Comparison of ENCODE assay signal across 20 cellular contexts in genomic region chrY:3041985-3042384, GRCh38.
DNase-seq lines count a peak whose midpoint lies in the region; ATAC-seq and TF ChIP-seq lines count a peak whose summit lies in the region.
"Had no signal": no experiment of that assay in that cellular context is flagged by ENCODE, and none has a peak within 500 bp of the region (broad histone marks: within the 10 kb centered on the region; RNA-seq: fewer than 3 reads in every experiment).

No MANE protein-coding gene starts in this region.

- no peaks in the 10 kb centered on the region for H3K9me3 ChIP-seq in neutrophil
- H3K9me3 ChIP-seq: A549; BLaER1 treated with 17β-estradiol and CSF1 and Interleukin-3, amounts not matched to agents 10 nM and 100 nM; SJSA1 had no signal

- H3K27me3 ChIP-seq in neutrophil, result no peaks in the 10 kb centered on the region
- H3K27me3 ChIP-seq: BLaER1 treated with 17β-estradiol and CSF1 and Interleukin-3, amounts not matched to agents 10 nM and 100 nM; SJSA1 had no signal

- no peak overlapping the region for H3K4me3 ChIP-seq in neutrophil (ENCODE audit: low read depth in 1 of 2, low read length in 1 of 2)
- H3K4me3 ChIP-seq: A549; BLaER1 treated with 17β-estradiol and CSF1 and Interleukin-3, amounts not matched to agents 10 nM and 100 nM; SJSA1 had no signal

- H3K27ac ChIP-seq in neutrophil, result peak overlapping the region; percentile 5
- H3K27ac ChIP-seq: A549; BLaER1 treated with 17β-estradiol and CSF1 and Interleukin-3, amounts not matched to agents 10 nM and 100 nM; SJSA1 had no signal

- ATAC-seq in GM19035 (IDR thresholded peaks at IDR 0.05; ENCODE audit: unreplicated experiment) (peak; percentile 69), HG02588 (IDR thresholded peaks at IDR 0.05; ENCODE audit: unreplicated experiment) (peak; percentile 54), HG02973 (IDR thresholded peaks at IDR 0.05; ENCODE audit: unreplicated experiment) (peak; percentile 63), HG02852 (IDR thresholded peaks at IDR 0.05; ENCODE audit: unreplicated experiment) (no peak)
- ATAC-seq: A549 had no signal

- no peak for DNase-seq in NCI-H1092 treated with DMSO at 0.1 percent for 48 hours (lab: John Stamatoyannopoulos, UW)
- DNase-seq in T-helper 2 cell, result no peak
- DNase-seq: AML-193; CD4-positive, alpha-beta T cell; KBM-7; NCI-H1417; NCI-H1694; NCI-H2081; NCI-H2227 treated with DMSO at 0.1 percent for 48 hours; NCI-H526 treated with DMSO at 0.1 percent for 48 hours; Right ventricle myocardium superior; RPMI8226 had no signal

- H3K36me3 ChIP-seq in neutrophil, result no peaks in the 10 kb centered on the region
- H3K36me3 ChIP-seq: BLaER1 treated with 17β-estradiol and CSF1 and Interleukin-3, amounts not matched to agents 10 nM and 100 nM; SJSA1 had no signal

- H3K4me1 ChIP-seq in neutrophil (ENCODE audit: control insufficient read depth in 1 of 2, insufficient read depth in 1 of 2, low read depth in 1 of 2, low read length in 1 of 2), result peaks cover 0 to 17% of the 10 kb centered on the region in 2 experiments
- H3K4me1 ChIP-seq: A549; BLaER1 treated with 17β-estradiol and CSF1 and Interleukin-3, amounts not matched to agents 10 nM and 100 nM; SJSA1 had no signal

- TF ChIP-seq CTCF in neutrophil (IDR thresholded peaks at IDR 0.05), result no peak
